ENCODE assay signal across 9 cellular contexts in genomic region chr1:44327679-44328491, GRCh38. TPM values are rescaled to one million over a fixed set of nuclear protein-coding genes. Genes with fewer than 3 reads are reported as not detected.
A peak's percentile ranks its signal among the peaks of the same experiment; 100 is the strongest.
DNase-seq lines count a peak whose midpoint lies in the region; ATAC-seq and TF ChIP-seq lines count a peak whose summit lies in the region.
"Had no signal": no experiment of that assay in that cellular context is flagged by ENCODE, and none has a peak within 500 bp of the region (broad histone marks: within the 10 kb centered on the region; RNA-seq: fewer than 3 reads in every experiment).

No MANE protein-coding gene starts in this region.

- TF ChIP-seq CTCF in BJ (IDR thresholded peaks at IDR 0.05; ENCODE audit: insufficient read depth, low read depth, low read length), result no peak
- no peak for TF ChIP-seq CTCF in right atrium auricular region (IDR thresholded peaks at IDR 0.05)
- TF ChIP-seq CTCF in testis (IDR thresholded peaks at IDR 0.05), result no peak

- peak; percentile 99 for DNase-seq in BJ (ENCODE audit: low read depth)
- DNase-seq in NCI-H1092 (lab: John Stamatoyannopoulos, UW), result peak; percentile 70
- peak; percentile 99 for DNase-seq in adipocyte (ENCODE audit: low read depth)
- DNase-seq in right atrium auricular region (ENCODE audit: low spot score), result peak; percentile 95
- peak; percentile 64 for DNase-seq in testis
- DNase-seq in GM19238 (ENCODE audit: insufficient read length, low spot score), result no peak
- DNase-seq: activated naive CD8-positive, alpha-beta T cell treated with anti-CD3 and anti-CD28 coated beads, Interleukin-2, amount 10 ng/mL, durations not matched to agents 7 days and 5 days had no signal

- H3K27ac ChIP-seq in right atrium auricular region (peak overlapping the region in 1 of 2 donors; percentile 27), testis (no peak overlapping the region)

- peaks cover 3% of the 10 kb centered on the region for H3K9me3 ChIP-seq in adipocyte (ENCODE audit: control insufficient read depth, low read length)
- no peaks in the 10 kb centered on the region for H3K9me3 ChIP-seq in right atrium auricular region
- no peaks in the 10 kb centered on the region for H3K9me3 ChIP-seq in testis

- 80 to 84% methylated on average over 8 of the region's 8 CpGs for WGBS in testis, 2 donors

- POLR2A ChIA-PET in BJ (lab: Charles Lee), result no interaction called here

- intact Hi-C loops in testis (cut with DNase I; ENCODE audit: low total_unique reads), result no loop called here

- CTCF ChIA-PET in BJ (lab: Yijun Ruan, JAX), result interaction anchor here (0.7 to 3.2 kb wide), 9 partner anchors 9 to 325 kb away, joined by 3 to 14 read pairs (median 4); no protein-coding TSS in a partner anchor

- ATAC-seq in HG02588 (IDR thresholded peaks at IDR 0.05; ENCODE audit: unreplicated experiment) (no peak), GM21367 (IDR thresholded peaks at IDR 0.05; ENCODE audit: unreplicated experiment) (no peak)

- H3K4me3 ChIP-seq in BJ (ENCODE audit: low read depth, low read length) (no peak overlapping the region), adipocyte (ENCODE audit: low read length) (peak overlapping the region; percentile 38), right atrium auricular region (no peak overlapping the region), testis (no peak overlapping the region)

- H3K36me3 ChIP-seq in BJ (ENCODE audit: control insufficient read depth, insufficient read depth, low read length), result no peaks in the 10 kb centered on the region
- no peaks in the 10 kb centered on the region for H3K36me3 ChIP-seq in adipocyte (ENCODE audit: control insufficient read depth, insufficient read depth, low read length, severe bottlenecking)
- H3K36me3 ChIP-seq in right atrium auricular region, result peaks cover 3% of the 10 kb centered on the region
- no peaks in the 10 kb centered on the region for H3K36me3 ChIP-seq in testis (ENCODE audit: low read depth, missing control alignments)

- no peak for TF ChIP-seq POLR2A in testis (IDR thresholded peaks at IDR 0.05)

- H3K27me3 ChIP-seq in BJ (ENCODE audit: control insufficient read depth, insufficient read depth, low read length) (no peaks in the 10 kb centered on the region), adipocyte (replicated peaks; ENCODE audit: control insufficient read depth, insufficient read depth, low read length) (no peaks in the 10 kb centered on the region), right atrium auricular region (no peaks in the 10 kb centered on the region), testis (no peaks in the 10 kb centered on the region)

- H3K4me1 ChIP-seq in adipocyte (ENCODE audit: control insufficient read depth, insufficient read depth, low read length), result peaks cover 44% of the 10 kb centered on the region
- H3K4me1 ChIP-seq in right atrium auricular region, result peaks cover 0 to 21% of the 10 kb centered on the region in 2 donors
- H3K4me1 ChIP-seq in testis, result no peaks in the 10 kb centered on the region

- H3K9ac ChIP-seq in adipocyte (ENCODE audit: low read length), result no peak overlapping the region

RNA-seq across cellular contexts. Expression of gene ERI3, which starts 27.2 kb away (rescaled TPM):
- 55.6 and 75.4 TPM in 2 replicates for polyA plus RNA-seq in BJ (2011; rRNA removed)
- 49.5 and 82.3 TPM in 2 replicates for polyA minus RNA-seq in BJ (2011; rRNA and poly(A)+ RNA removed)
- total RNA-seq in right atrium auricular region, result 10 to 100 TPM; 38.0 to 40.4 TPM
- 100 to 1,000 TPM; 104 to 109 TPM for total RNA-seq in testis
- polyA plus RNA-seq in testis (ENCODE audit: insufficient read depth, low read depth, low replicate concordance), result 140 TPM
